Comparison of ENCODE assay signal across 33 cellular contexts in the genomic region with DNA sequence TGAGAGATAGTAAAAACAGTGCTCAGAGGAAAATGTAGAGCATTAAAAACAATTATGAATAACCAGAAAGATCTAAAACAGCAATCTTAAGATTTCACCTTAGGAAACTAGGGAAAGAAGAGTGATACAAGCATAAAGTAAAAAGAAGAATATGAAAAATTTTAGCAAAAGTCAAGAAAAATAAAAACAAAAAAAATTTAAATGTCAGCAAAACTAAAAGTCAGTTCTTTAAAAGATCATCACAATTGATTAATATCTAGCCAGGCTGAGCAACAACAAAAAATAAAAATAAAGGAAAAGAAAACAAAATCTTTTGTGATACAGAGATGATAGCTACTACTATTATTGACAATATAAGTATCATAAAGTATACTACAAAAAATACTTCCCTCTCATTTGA.
"Had no signal": no experiment of that assay in that cellular context is flagged by ENCODE, and none has a peak within 500 bp of the region (broad histone marks: within the 10 kb centered on the region; RNA-seq: fewer than 3 reads in every experiment).

No MANE protein-coding gene starts in this region.

- ATAC-seq: activated naive CD4-positive, alpha-beta T cell treated with anti-CD3 and anti-CD28 coated beads, Interleukin-2, amount 50 U/mL, for 72 hours; activated naive CD8-positive, alpha-beta T cell treated with anti-CD3 and anti-CD28 coated beads, Interleukin-2, amount 50 U/mL, for 24 hours; activated T-cell treated with anti-CD3 and anti-CD28 coated beads, Interleukin-2, amount 50 U/mL, for 4 hours; activated T-cell treated with anti-CD3 and anti-CD28 coated beads, Interleukin-2, amount 50 U/mL, for 72 hours; activated T-helper 17 cell treated with anti-CD3 and anti-CD28 coated beads, Interleukin-2, amount 50 U/mL, for 72 hours; body of pancreas had no signal

- H3K4me1 ChIP-seq: adrenal gland, ascending aorta, body of pancreas, breast epithelium had no signal

- H3K27ac ChIP-seq: adrenal gland, ascending aorta, body of pancreas, brain microvascular endothelial cell, breast epithelium, cardiac muscle cell had no signal

- H3K4me3 ChIP-seq: adrenal gland, ascending aorta, body of pancreas, breast epithelium, cardiac muscle cell had no signal

- H3K9me3 ChIP-seq: adrenal gland, body of pancreas, breast epithelium had no signal

- DNase-seq: activated effector memory CD4-positive, alpha-beta T cell treated with anti-CD3 and anti-CD28 coated beads, Interleukin-2, amount 50 U/mL, for 16 hours; activated effector memory CD4-positive, alpha-beta T cell treated with Interleukin-2 at 50 U/mL for 16 hours; activated gamma-delta T cell; activated gamma-delta T cell treated with Interleukin-2 at 50 U/mL for 16 hours; activated naive CD4-positive, alpha-beta T cell; activated naive CD4-positive, alpha-beta T cell treated with anti-CD3 and anti-CD28 coated beads for 36 hours; activated naive CD4-positive, alpha-beta T cell treated with anti-CD3 and anti-CD28 coated beads, Interleukin-2, amount 10 ng/mL, durations not matched to agents 7 days and 5 days; activated naive CD4-positive, alpha-beta T cell treated with anti-CD3 and anti-CD28 coated beads, Interleukin-2, amount 50 U/mL, for 16 hours; activated naive CD4-positive, alpha-beta T cell treated with Interleukin-2 at 50 U/mL for 16 hours; activated naive CD8-positive, alpha-beta T cell treated with anti-CD3 and anti-CD28 coated beads for 36 hours; activated naive CD8-positive, alpha-beta T cell treated with anti-CD3 and anti-CD28 coated beads, Interleukin-2, amount 10 ng/mL, durations not matched to agents 7 days and 5 days; activated naive CD8-positive, alpha-beta T cell treated with anti-CD3 and anti-CD28 coated beads, Interleukin-2, amount 50 U/mL, for 24 hours; activated T-cell treated with anti-CD3 and anti-CD28 coated beads, Interleukin-2, amount 50 U/mL, for 24 hours; activated T-cell treated with anti-CD3 and anti-CD28 coated beads, Interleukin-2, amount 50 U/mL, for 4 hours; activated T-cell treated with anti-CD3 and anti-CD28 coated beads, Interleukin-2, amount 50 U/mL, for 48 hours; activated T-cell treated with anti-CD3 and anti-CD28 coated beads, Interleukin-2, amount 50 U/mL, for 72 hours; adrenal gland; amniotic stem cell; amygdala; anterior cingulate cortex; aorta; body of pancreas; brain microvascular endothelial cell; caudate nucleus; central memory CD4-positive, alpha-beta T cell; cerebellar nuclear complex had no signal

- H3K36me3 ChIP-seq: adrenal gland, ascending aorta, brain microvascular endothelial cell, breast epithelium, cardiac muscle cell had no signal

- H3K27me3 ChIP-seq: adrenal gland, ascending aorta, body of pancreas, brain microvascular endothelial cell, breast epithelium, cardiac muscle cell had no signal

- FAIRE-seq: astrocyte, bronchial epithelial cell had no signal
